In the genomic region with DNA sequence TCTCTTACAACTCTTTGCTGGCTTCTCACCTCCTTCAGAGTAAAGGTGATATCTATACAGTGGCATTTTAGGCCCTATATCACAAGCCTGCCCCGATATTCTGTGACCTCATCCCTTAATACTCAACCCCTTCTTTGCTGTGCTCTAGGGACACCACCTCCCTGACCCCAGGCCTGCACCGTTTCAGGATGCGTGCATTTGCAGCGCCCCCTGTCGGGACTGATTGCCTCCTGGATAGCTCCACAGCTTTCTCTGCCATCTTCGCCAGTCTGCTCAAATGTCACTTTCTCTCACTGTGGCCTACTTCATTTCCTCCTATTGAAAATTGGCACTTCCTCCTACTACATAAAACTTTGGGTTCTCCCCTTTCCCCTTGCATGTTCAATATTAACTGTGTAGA, we compare ENCODE assay signal across 15 cellular contexts.
DNase-seq lines count a peak whose midpoint lies in the region; ATAC-seq, FAIRE-seq and TF ChIP-seq lines count a peak whose summit lies in the region.
"Had no signal": no experiment of that assay in that cellular context is flagged by ENCODE, and none has a peak within 500 bp of the region (broad histone marks: within the 10 kb centered on the region; RNA-seq: fewer than 3 reads in every experiment).

No MANE protein-coding gene starts in this region.

- TF ChIP-seq CTCF in Calu3 (IDR thresholded peaks at IDR 0.05; ENCODE audit: unreplicated experiment) (no peak), GM12875 (IDR thresholded peaks at IDR 0.05; ENCODE audit: borderline replicate concordance, insufficient read depth, low read depth, low read length) (peak; percentile 33; the same call in 1 of the 2 replicates), glutamatergic neuron (IDR thresholded peaks at IDR 0.05; ENCODE audit: partially characterized antibody, unreplicated experiment) (peak; percentile 66)

- intact Hi-C loops in Calu3 (cut with micrococcal nuclease; ENCODE audit: unreplicated experiment): no loop called here

- H3K4me3 ChIP-seq in GM12875 (ENCODE audit: low read depth, low read length): no peak overlapping the region
- no peak overlapping the region for H3K4me3 ChIP-seq in small intestine (ENCODE audit: low read depth in 1 of 2, low read length in 2 of 2)

- H3K27me3 ChIP-seq in small intestine (ENCODE audit: control insufficient read depth in 2 of 2, insufficient read depth in 2 of 2, low read length in 2 of 2): no peaks in the 10 kb centered on the region

- no peaks in the 10 kb centered on the region for H3K36me3 ChIP-seq in small intestine (ENCODE audit: control insufficient read depth in 2 of 2, insufficient read depth in 2 of 2, low read length in 2 of 2)

- H3K27me3 Mint-ChIP-seq in Calu3 (ENCODE audit: unreplicated experiment) (no peaks in the 10 kb centered on the region), glutamatergic neuron (ENCODE audit: unreplicated experiment) (no peaks in the 10 kb centered on the region)
- H3K27me3 Mint-ChIP-seq: dendritic cell treated with granulocyte-macrophage colony-stimulating factor and Interleukin-4, amounts not matched to agents 40 ng/mL and 50 ng/mL, for 4 days; natural killer cell treated with Interleukin-12 subunit alpha and Interleukin-12 subunit beta and Interleukin-15 and Interleukin-18, amount 100 ng/mL, for 72 hours; stimulated activated naive CD8-positive, alpha-beta T cell treated with anti-CD3 and anti-CD28 coated beads, Interleukin-15, Interleukin-2, amounts not matched to agents 100 ng/mL and 50 ng/mL, for 24 hours had no signal

- CTCF ChIA-PET in Calu3 (lab: Charles Lee): no interaction called here

- WGBS in small intestine, 3 donors: 38 to 58% (median 47%) methylated on average over 6 of the region's 6 CpGs

- H3K27ac Mint-ChIP-seq in Calu3 (ENCODE audit: unreplicated experiment) (no peak overlapping the region), glutamatergic neuron (ENCODE audit: unreplicated experiment) (no peak overlapping the region)
- H3K27ac Mint-ChIP-seq: CD14-positive monocyte; dendritic cell treated with granulocyte-macrophage colony-stimulating factor and Interleukin-4, amounts not matched to agents 40 ng/mL and 50 ng/mL, for 4 days; natural killer cell treated with Interleukin-12 subunit alpha and Interleukin-12 subunit beta and Interleukin-15 and Interleukin-18, amount 100 ng/mL, for 72 hours; stimulated activated naive CD8-positive, alpha-beta T cell treated with anti-CD3 and anti-CD28 coated beads, Interleukin-15, Interleukin-2, amounts not matched to agents 100 ng/mL and 50 ng/mL, for 24 hours; T-helper 1 cell treated with Interleukin-12 subunit alpha and Interleukin-12 subunit beta and Interleukin-4 antibody, amounts not matched to agents 30 μg/mL and 1 μg/mL, for 36 hours had no signal

- no peak overlapping the region for H3K27ac ChIP-seq in small intestine (ENCODE audit: low read depth in 1 of 2, low read length in 1 of 2)

- H3K4me3 Mint-ChIP-seq in Calu3 (ENCODE audit: low read depth, unreplicated experiment) (no peak overlapping the region), glutamatergic neuron (ENCODE audit: unreplicated experiment) (no peak overlapping the region)
- H3K4me3 Mint-ChIP-seq: CD14-positive monocyte; dendritic cell treated with granulocyte-macrophage colony-stimulating factor and Interleukin-4, amounts not matched to agents 40 ng/mL and 50 ng/mL, for 4 days; natural killer cell treated with Interleukin-12 subunit alpha and Interleukin-12 subunit beta and Interleukin-15 and Interleukin-18, amount 100 ng/mL, for 72 hours; stimulated activated naive CD8-positive, alpha-beta T cell treated with anti-CD3 and anti-CD28 coated beads, Interleukin-15, Interleukin-2, amounts not matched to agents 100 ng/mL and 50 ng/mL, for 24 hours; T-helper 1 cell treated with Interleukin-12 subunit alpha and Interleukin-12 subunit beta and Interleukin-4 antibody, amounts not matched to agents 30 μg/mL and 1 μg/mL, for 36 hours had no signal

- no peak for ATAC-seq in GM18907 (IDR thresholded peaks at IDR 0.05; ENCODE audit: unreplicated experiment)
- ATAC-seq: natural killer cell treated with Interleukin-12 subunit alpha and Interleukin-12 subunit beta and Interleukin-15 and Interleukin-18, amount 100 ng/mL, for 72 hours had no signal

- no peaks in the 10 kb centered on the region for H3K36me3 Mint-ChIP-seq in Calu3 (ENCODE audit: insufficient read depth, unreplicated experiment)
- H3K36me3 Mint-ChIP-seq in glutamatergic neuron (ENCODE audit: unreplicated experiment): no peaks in the 10 kb centered on the region
- H3K36me3 Mint-ChIP-seq: CD14-positive monocyte; natural killer cell treated with Interleukin-12 subunit alpha and Interleukin-12 subunit beta and Interleukin-15 and Interleukin-18, amount 100 ng/mL, for 72 hours had no signal

- no TSS peak for BruUV-seq in Calu3 (replicated peaks; lab: Mats Ljungman, UMichigan)

- H3K4me1 Mint-ChIP-seq in Calu3 (ENCODE audit: low read depth, unreplicated experiment): no peaks in the 10 kb centered on the region
- H3K4me1 Mint-ChIP-seq in glutamatergic neuron (ENCODE audit: low read depth, unreplicated experiment): no peaks in the 10 kb centered on the region
- H3K4me1 Mint-ChIP-seq: CD14-positive monocyte had no signal

- H3K9me3 ChIP-seq in small intestine (ENCODE audit: control insufficient read depth, low read depth): no peaks in the 10 kb centered on the region

- no peaks in the 10 kb centered on the region for H3K4me1 ChIP-seq in small intestine (ENCODE audit: control insufficient read depth in 2 of 2, insufficient read depth in 1 of 2, low read depth in 1 of 2, low read length in 1 of 2)

- peak; percentile 21 for DNase-seq in Calu3
- DNase-seq in OCI-M1 (lab: John Stamatoyannopoulos, UW): peak; percentile 25
- DNase-seq in glutamatergic neuron: peak; percentile 80
- no peak for DNase-seq in dermis blood vessel endothelial cell
- no peak for DNase-seq in GF-D8 (lab: John Stamatoyannopoulos, UW)
- no peak for DNase-seq in small intestine
- DNase-seq: anterior cingulate cortex, MV-4-11 had no signal

- no peak for FAIRE-seq in small intestine (lab: Jason Lieb, UNC)

- H3K9me3 Mint-ChIP-seq in Calu3 (ENCODE audit: low read depth, unreplicated experiment) (no peaks in the 10 kb centered on the region), glutamatergic neuron (ENCODE audit: unreplicated experiment) (peaks cover 4% of the 10 kb centered on the region)

Comparison
In these comparisons a context has a peak if more than half of its experiments do, and no peak if none do; other contexts are left out.
1. DNase-seq: peak in Calu3 (single experiment), OCI-M1 (single experiment) and glutamatergic neuron (single experiment); none in dermis blood vessel endothelial cell (single experiment), GF-D8 (single experiment) and small intestine (single experiment).